Comparison of ENCODE assay signal across 1 cellular context in the genomic region with DNA sequence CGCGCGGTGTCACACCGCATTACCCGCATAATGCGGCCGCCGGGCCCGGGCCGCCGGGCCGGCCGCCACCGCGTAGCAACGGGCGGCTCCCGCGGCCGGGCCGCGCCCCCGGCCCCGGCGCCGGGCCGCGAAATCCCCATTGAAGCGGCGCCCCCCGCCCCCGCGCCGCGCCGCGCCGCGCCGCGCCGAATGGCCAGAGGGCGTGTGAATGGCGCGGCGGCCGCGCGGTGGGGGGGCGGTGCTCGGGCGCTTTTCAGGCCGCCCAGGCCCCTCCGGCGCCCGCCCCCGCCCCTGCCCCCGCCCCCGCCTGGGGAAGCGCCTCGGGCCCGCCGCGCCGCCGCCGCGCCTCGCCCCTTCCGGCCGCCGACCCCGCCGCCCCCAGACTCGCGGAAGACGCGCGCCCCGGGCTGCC.
TF ChIP-seq lines count a peak whose summit lies in the region.

No MANE protein-coding gene starts in this region.

TF ChIP-seq in K562, 482 proteins besides CTCF, POLR2A, EP300 and RAD21 (continued from another document):
- TF ChIP-seq, protein P1, sequence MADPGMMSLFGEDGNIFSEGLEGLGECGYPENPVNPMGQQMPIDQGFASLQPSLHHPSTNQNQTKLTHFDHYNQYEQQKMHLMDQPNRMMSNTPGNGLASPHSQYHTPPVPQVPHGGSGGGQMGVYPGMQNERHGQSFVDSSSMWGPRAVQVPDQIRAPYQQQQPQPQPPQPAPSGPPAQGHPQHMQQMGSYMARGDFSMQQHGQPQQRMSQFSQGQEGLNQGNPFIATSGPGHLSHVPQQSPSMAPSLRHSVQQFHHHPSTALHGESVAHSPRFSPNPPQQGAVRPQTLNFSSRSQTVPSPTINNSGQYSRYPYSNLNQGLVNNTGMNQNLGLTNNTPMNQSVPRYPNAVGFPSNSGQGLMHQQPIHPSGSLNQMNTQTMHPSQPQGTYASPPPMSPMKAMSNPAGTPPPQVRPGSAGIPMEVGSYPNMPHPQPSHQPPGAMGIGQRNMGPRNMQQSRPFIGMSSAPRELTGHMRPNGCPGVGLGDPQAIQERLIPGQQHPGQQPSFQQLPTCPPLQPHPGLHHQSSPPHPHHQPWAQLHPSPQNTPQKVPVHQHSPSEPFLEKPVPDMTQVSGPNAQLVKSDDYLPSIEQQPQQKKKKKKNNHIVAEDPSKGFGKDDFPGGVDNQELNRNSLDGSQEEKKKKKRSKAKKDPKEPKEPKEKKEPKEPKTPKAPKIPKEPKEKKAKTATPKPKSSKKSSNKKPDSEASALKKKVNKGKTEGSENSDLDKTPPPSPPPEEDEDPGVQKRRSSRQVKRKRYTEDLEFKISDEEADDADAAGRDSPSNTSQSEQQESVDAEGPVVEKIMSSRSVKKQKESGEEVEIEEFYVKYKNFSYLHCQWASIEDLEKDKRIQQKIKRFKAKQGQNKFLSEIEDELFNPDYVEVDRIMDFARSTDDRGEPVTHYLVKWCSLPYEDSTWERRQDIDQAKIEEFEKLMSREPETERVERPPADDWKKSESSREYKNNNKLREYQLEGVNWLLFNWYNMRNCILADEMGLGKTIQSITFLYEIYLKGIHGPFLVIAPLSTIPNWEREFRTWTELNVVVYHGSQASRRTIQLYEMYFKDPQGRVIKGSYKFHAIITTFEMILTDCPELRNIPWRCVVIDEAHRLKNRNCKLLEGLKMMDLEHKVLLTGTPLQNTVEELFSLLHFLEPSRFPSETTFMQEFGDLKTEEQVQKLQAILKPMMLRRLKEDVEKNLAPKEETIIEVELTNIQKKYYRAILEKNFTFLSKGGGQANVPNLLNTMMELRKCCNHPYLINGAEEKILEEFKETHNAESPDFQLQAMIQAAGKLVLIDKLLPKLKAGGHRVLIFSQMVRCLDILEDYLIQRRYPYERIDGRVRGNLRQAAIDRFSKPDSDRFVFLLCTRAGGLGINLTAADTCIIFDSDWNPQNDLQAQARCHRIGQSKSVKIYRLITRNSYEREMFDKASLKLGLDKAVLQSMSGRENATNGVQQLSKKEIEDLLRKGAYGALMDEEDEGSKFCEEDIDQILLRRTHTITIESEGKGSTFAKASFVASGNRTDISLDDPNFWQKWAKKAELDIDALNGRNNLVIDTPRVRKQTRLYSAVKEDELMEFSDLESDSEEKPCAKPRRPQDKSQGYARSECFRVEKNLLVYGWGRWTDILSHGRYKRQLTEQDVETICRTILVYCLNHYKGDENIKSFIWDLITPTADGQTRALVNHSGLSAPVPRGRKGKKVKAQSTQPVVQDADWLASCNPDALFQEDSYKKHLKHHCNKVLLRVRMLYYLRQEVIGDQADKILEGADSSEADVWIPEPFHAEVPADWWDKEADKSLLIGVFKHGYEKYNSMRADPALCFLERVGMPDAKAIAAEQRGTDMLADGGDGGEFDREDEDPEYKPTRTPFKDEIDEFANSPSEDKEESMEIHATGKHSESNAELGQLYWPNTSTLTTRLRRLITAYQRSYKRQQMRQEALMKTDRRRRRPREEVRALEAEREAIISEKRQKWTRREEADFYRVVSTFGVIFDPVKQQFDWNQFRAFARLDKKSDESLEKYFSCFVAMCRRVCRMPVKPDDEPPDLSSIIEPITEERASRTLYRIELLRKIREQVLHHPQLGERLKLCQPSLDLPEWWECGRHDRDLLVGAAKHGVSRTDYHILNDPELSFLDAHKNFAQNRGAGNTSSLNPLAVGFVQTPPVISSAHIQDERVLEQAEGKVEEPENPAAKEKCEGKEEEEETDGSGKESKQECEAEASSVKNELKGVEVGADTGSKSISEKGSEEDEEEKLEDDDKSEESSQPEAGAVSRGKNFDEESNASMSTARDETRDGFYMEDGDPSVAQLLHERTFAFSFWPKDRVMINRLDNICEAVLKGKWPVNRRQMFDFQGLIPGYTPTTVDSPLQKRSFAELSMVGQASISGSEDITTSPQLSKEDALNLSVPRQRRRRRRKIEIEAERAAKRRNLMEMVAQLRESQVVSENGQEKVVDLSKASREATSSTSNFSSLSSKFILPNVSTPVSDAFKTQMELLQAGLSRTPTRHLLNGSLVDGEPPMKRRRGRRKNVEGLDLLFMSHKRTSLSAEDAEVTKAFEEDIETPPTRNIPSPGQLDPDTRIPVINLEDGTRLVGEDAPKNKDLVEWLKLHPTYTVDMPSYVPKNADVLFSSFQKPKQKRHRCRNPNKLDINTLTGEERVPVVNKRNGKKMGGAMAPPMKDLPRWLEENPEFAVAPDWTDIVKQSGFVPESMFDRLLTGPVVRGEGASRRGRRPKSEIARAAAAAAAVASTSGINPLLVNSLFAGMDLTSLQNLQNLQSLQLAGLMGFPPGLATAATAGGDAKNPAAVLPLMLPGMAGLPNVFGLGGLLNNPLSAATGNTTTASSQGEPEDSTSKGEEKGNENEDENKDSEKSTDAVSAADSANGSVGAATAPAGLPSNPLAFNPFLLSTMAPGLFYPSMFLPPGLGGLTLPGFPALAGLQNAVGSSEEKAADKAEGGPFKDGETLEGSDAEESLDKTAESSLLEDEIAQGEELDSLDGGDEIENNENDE (IDR thresholded peaks at IDR 0.05; ENCODE audit: low read depth, low read length): no peak
- TF ChIP-seq RBBP5 (IDR thresholded peaks at IDR 0.05; ENCODE audit: borderline replicate concordance, insufficient read depth, low read length, poor library complexity, severe bottlenecking) (peak; percentile 4), BACH1 (tag; IDR thresholded peaks at IDR 0.05) (no peak), MCM3 (IDR thresholded peaks at IDR 0.05) (no peak), ZBTB7A (IDR thresholded peaks at IDR 0.05; ENCODE audit: borderline replicate concordance, control insufficient read depth, low read depth, low read length) (no peak; the same call in 1 of the 2 replicates), HDAC6 (IDR thresholded peaks at IDR 0.05; ENCODE audit: low read depth, low read length) (no peak), PHB (CRISPR knock-in tag; IDR thresholded peaks at IDR 0.05) (no peak), PURB (CRISPR knock-in tag; IDR thresholded peaks at IDR 0.05; ENCODE audit: low read depth) (no peak), OTX1 (CRISPR knock-in tag; IDR thresholded peaks at IDR 0.05) (no peak), CBX8 (IDR thresholded peaks at IDR 0.05; ENCODE audit: borderline replicate concordance, extremely low read depth, low read depth, low read length, poor library complexity, severe bottlenecking) (no peak), ZNF41 (CRISPR knock-in tag; conservative IDR thresholded peaks at IDR 0.05) (no peak), ZNF780A (CRISPR knock-in tag; IDR thresholded peaks at IDR 0.05) (no peak), HDAC8 (tag; IDR thresholded peaks at IDR 0.05) (no peak), ZNF232 (CRISPR knock-in tag; IDR thresholded peaks at IDR 0.05) (no peak), FOS (IDR thresholded peaks at IDR 0.05; ENCODE audit: extremely low read depth, insufficient read length) (no peak), DMBX1 (CRISPR knock-in tag; IDR thresholded peaks at IDR 0.05; ENCODE audit: borderline replicate concordance) (no peak), FUS (optimal IDR thresholded peaks at IDR 0.05; ENCODE audit: low read depth, low read length) (no peak), FOXK1 (CRISPR knock-in tag; IDR thresholded peaks at IDR 0.05; ENCODE audit: borderline replicate concordance) (no peak), TAF15 (IDR thresholded peaks at IDR 0.05; ENCODE audit: low read depth, low read length) (no peak), ZFP30 (CRISPR knock-in tag; IDR thresholded peaks at IDR 0.05; ENCODE audit: borderline replicate concordance) (no peak)
- TF ChIP-seq, protein P2, sequence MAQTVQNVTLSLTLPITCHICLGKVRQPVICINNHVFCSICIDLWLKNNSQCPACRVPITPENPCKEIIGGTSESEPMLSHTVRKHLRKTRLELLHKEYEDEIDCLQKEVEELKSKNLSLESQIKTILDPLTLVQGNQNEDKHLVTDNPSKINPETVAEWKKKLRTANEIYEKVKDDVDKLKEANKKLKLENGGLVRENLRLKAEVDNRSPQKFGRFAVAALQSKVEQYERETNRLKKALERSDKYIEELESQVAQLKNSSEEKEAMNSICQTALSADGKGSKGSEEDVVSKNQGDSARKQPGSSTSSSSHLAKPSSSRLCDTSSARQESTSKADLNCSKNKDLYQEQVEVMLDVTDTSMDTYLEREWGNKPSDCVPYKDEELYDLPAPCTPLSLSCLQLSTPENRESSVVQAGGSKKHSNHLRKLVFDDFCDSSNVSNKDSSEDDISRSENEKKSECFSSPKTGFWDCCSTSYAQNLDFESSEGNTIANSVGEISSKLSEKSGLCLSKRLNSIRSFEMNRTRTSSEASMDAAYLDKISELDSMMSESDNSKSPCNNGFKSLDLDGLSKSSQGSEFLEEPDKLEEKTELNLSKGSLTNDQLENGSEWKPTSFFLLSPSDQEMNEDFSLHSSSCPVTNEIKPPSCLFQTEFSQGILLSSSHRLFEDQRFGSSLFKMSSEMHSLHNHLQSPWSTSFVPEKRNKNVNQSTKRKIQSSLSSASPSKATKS (CRISPR knock-in tag; IDR thresholded peaks at IDR 0.05): no peak
- TF ChIP-seq, protein P3, sequence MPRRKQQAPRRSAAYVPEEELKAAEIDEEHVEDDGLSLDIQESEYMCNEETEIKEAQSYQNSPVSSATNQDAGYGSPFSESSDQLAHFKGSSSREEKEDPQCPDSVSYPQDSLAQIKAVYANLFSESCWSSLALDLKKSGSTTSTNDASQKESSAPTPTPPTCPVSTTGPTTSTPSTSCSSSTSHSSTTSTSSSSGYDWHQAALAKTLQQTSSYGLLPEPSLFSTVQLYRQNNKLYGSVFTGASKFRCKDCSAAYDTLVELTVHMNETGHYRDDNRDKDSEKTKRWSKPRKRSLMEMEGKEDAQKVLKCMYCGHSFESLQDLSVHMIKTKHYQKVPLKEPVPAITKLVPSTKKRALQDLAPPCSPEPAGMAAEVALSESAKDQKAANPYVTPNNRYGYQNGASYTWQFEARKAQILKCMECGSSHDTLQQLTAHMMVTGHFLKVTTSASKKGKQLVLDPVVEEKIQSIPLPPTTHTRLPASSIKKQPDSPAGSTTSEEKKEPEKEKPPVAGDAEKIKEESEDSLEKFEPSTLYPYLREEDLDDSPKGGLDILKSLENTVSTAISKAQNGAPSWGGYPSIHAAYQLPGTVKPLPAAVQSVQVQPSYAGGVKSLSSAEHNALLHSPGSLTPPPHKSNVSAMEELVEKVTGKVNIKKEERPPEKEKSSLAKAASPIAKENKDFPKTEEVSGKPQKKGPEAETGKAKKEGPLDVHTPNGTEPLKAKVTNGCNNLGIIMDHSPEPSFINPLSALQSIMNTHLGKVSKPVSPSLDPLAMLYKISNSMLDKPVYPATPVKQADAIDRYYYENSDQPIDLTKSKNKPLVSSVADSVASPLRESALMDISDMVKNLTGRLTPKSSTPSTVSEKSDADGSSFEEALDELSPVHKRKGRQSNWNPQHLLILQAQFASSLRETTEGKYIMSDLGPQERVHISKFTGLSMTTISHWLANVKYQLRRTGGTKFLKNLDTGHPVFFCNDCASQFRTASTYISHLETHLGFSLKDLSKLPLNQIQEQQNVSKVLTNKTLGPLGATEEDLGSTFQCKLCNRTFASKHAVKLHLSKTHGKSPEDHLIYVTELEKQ (CRISPR knock-in tag; IDR thresholded peaks at IDR 0.05): no peak
- TF ChIP-seq, protein P4, sequence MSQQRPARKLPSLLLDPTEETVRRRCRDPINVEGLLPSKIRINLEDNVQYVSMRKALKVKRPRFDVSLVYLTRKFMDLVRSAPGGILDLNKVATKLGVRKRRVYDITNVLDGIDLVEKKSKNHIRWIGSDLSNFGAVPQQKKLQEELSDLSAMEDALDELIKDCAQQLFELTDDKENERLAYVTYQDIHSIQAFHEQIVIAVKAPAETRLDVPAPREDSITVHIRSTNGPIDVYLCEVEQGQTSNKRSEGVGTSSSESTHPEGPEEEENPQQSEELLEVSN (IDR thresholded peaks at IDR 0.05; ENCODE audit: borderline replicate concordance in 1 of 2, extremely low read depth in 1 of 2, insufficient read depth in 1 of 2, insufficient read length in 1 of 2, low read depth in 1 of 2, low read length in 1 of 2, poor library complexity in 1 of 2, severe bottlenecking in 1 of 2): peak; percentile 6 to 46
- TF ChIP-seq, protein P5, sequence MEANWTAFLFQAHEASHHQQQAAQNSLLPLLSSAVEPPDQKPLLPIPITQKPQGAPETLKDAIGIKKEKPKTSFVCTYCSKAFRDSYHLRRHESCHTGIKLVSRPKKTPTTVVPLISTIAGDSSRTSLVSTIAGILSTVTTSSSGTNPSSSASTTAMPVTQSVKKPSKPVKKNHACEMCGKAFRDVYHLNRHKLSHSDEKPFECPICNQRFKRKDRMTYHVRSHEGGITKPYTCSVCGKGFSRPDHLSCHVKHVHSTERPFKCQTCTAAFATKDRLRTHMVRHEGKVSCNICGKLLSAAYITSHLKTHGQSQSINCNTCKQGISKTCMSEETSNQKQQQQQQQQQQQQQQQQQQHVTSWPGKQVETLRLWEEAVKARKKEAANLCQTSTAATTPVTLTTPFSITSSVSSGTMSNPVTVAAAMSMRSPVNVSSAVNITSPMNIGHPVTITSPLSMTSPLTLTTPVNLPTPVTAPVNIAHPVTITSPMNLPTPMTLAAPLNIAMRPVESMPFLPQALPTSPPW (CRISPR knock-in tag; IDR thresholded peaks at IDR 0.05): peak; percentile 91
